1 cellular context compared by ENCODE assay signal in the genomic region with DNA sequence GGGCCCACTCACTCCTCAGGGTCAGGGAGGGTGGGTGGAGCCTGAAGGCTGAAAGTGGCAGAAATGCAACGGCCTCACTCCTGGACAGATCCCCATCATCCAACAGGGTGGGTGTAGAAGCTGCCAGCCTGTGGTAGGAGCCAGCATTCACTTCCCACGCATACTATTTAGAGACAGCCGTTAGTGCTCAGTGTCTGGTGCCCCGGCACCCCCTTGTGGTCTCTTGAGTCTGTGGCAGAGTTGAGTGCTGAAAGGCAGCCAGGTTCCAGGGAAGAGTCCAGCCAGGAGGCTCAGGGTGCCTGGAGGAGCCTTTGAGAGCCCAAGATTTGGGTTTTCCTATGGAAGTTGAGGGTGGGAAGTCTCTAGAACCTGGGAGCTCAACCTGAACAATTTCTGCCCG.
TF ChIP-seq lines count a peak whose summit lies in the region.

No MANE protein-coding gene starts in this region.

TF ChIP-seq in HepG2, 621 proteins besides CTCF, POLR2A, EP300 and RAD21 (continued from another document and continues in another):
- TF ChIP-seq ZNF329 (CRISPR knock-in tag; IDR thresholded peaks at IDR 0.05; ENCODE audit: low read depth) (no peak), BORCS8-MEF2B (CRISPR knock-in tag; IDR thresholded peaks at IDR 0.05) (peak; percentile 62; the same call in 1 of the 2 replicates), ZNF576 (CRISPR knock-in tag; IDR thresholded peaks at IDR 0.05) (no peak), CBFB (CRISPR knock-in tag; IDR thresholded peaks at IDR 0.05) (no peak), RNF219 (CRISPR knock-in tag; IDR thresholded peaks at IDR 0.05) (no peak), RCOR2 (CRISPR knock-in tag; IDR thresholded peaks at IDR 0.05) (no peak), ZNF101 (CRISPR knock-in tag; IDR thresholded peaks at IDR 0.05; ENCODE audit: borderline replicate concordance, low read depth) (no peak), SALL1 (CRISPR knock-in tag; IDR thresholded peaks at IDR 0.05) (peak; percentile 32; the same call in 1 of the 2 replicates), TFAP4 (IDR thresholded peaks at IDR 0.05; ENCODE audit: borderline replicate concordance, low read depth) (0 out of 2 replicates have a peak, but pooled peaks have one; percentile 13), ZNF468 (CRISPR knock-in tag; IDR thresholded peaks at IDR 0.05) (no peak), HCFC1 (IDR thresholded peaks at IDR 0.05; ENCODE audit: low read depth, low read length) (no peak), MEF2D (CRISPR knock-in tag; IDR thresholded peaks at IDR 0.05) (0 out of 2 replicates have a peak, but pooled peaks have one; percentile 36), ARID4A (CRISPR knock-in tag; IDR thresholded peaks at IDR 0.05; ENCODE audit: borderline replicate concordance) (no peak; the same call in 1 of the 2 replicates), SATB2 (CRISPR knock-in tag; IDR thresholded peaks at IDR 0.05) (no peak), ERF (CRISPR knock-in tag; IDR thresholded peaks at IDR 0.05) (peak; percentile 70; the same call in 1 of the 2 replicates), ZNF20 (CRISPR knock-in tag; IDR thresholded peaks at IDR 0.05) (no peak), TEAD3 (CRISPR knock-in tag; optimal IDR thresholded peaks at IDR 0.05; ENCODE audit: borderline replicate concordance) (peak; percentile 44), ZFP82 (CRISPR knock-in tag; IDR thresholded peaks at IDR 0.05; ENCODE audit: borderline replicate concordance) (no peak), EHMT2 (IDR thresholded peaks at IDR 0.05; ENCODE audit: borderline replicate concordance, low read depth, low read length) (no peak), JDP2 (CRISPR knock-in tag; IDR thresholded peaks at IDR 0.05; ENCODE audit: borderline replicate concordance) (no peak), ISL2 (CRISPR knock-in tag; IDR thresholded peaks at IDR 0.05) (peak; percentile 60; the same call in 1 of the 2 replicates), ELF4 (CRISPR knock-in tag; IDR thresholded peaks at IDR 0.05; ENCODE audit: borderline replicate concordance) (no peak), ZNF335 (CRISPR knock-in tag; IDR thresholded peaks at IDR 0.05) (no peak), SRY (CRISPR knock-in tag; IDR thresholded peaks at IDR 0.05) (no peak), NFATC3 (CRISPR knock-in tag; IDR thresholded peaks at IDR 0.05) (no peak), CENPT (CRISPR knock-in tag; IDR thresholded peaks at IDR 0.05; ENCODE audit: low read depth) (no peak), CBX1 (IDR thresholded peaks at IDR 0.05; ENCODE audit: low read depth) (no peak), SSRP1 (CRISPR knock-in tag; IDR thresholded peaks at IDR 0.05) (0 out of 2 replicates have a peak, but pooled peaks have one; percentile 53), THAP11 (CRISPR knock-in tag; IDR thresholded peaks at IDR 0.05) (peak; percentile 56), ATF4 (CRISPR knock-in tag; IDR thresholded peaks at IDR 0.05) (no peak), HMGXB3 (CRISPR knock-in tag; IDR thresholded peaks at IDR 0.05; ENCODE audit: borderline replicate concordance) (no peak), ZSCAN30 (CRISPR knock-in tag; IDR thresholded peaks at IDR 0.05) (no peak), KLF16 (CRISPR knock-in tag; IDR thresholded peaks at IDR 0.05) (peak in 1 of 2 experiments; percentile 54; a peak in 1 of 4 replicates), ZNF773 (CRISPR knock-in tag; IDR thresholded peaks at IDR 0.05; ENCODE audit: borderline replicate concordance) (no peak), ZNF552 (CRISPR knock-in tag; IDR thresholded peaks at IDR 0.05; ENCODE audit: borderline replicate concordance) (no peak), KDM6A (CRISPR knock-in tag; IDR thresholded peaks at IDR 0.05; ENCODE audit: low read depth) (no peak), TEAD2 (CRISPR knock-in tag; IDR thresholded peaks at IDR 0.05) (no peak), ZNF354B (CRISPR knock-in tag; IDR thresholded peaks at IDR 0.05) (no peak), ZNF777 (CRISPR knock-in tag; IDR thresholded peaks at IDR 0.05) (no peak)
- TF ChIP-seq, protein P1, sequence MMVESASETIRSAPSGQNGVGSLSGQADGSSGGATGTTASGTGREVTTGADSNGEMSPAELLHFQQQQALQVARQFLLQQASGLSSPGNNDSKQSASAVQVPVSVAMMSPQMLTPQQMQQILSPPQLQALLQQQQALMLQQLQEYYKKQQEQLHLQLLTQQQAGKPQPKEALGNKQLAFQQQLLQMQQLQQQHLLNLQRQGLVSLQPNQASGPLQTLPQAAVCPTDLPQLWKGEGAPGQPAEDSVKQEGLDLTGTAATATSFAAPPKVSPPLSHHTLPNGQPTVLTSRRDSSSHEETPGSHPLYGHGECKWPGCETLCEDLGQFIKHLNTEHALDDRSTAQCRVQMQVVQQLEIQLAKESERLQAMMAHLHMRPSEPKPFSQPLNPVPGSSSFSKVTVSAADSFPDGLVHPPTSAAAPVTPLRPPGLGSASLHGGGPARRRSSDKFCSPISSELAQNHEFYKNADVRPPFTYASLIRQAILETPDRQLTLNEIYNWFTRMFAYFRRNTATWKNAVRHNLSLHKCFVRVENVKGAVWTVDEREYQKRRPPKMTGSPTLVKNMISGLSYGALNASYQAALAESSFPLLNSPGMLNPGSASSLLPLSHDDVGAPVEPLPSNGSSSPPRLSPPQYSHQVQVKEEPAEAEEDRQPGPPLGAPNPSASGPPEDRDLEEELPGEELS (CRISPR knock-in tag; IDR thresholded peaks at IDR 0.05), result 0 out of 2 replicates have a peak, but pooled peaks have one; percentile 17
- TF ChIP-seq, protein P2, sequence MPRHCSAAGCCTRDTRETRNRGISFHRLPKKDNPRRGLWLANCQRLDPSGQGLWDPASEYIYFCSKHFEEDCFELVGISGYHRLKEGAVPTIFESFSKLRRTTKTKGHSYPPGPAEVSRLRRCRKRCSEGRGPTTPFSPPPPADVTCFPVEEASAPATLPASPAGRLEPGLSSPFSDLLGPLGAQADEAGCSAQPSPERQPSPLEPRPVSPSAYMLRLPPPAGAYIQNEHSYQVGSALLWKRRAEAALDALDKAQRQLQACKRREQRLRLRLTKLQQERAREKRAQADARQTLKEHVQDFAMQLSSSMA (CRISPR knock-in tag; IDR thresholded peaks at IDR 0.05), result no peak
- TF ChIP-seq, protein P3, sequence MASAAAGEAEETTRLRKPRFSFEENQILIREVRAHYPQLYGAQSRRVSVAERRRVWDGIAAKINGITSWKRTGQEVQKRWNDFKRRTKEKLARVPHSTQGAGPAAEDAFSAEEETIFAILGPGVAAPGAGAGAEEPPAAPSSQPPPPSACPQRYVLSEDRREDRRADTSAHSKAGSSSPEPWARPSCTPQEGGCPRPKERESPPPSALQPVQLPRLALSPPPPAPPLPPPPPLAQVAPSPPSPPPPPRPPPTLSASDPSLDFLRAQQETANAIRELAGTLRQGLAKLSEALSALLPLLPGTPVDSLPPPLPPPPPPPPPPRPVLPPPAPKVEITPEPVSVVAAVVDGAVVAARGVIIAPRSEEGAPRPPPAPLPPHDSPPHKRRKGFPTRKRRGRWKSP (CRISPR knock-in tag; IDR thresholded peaks at IDR 0.05), result peak; percentile 75
